27 cellular contexts compared by ENCODE assay signal in the genomic region with DNA sequence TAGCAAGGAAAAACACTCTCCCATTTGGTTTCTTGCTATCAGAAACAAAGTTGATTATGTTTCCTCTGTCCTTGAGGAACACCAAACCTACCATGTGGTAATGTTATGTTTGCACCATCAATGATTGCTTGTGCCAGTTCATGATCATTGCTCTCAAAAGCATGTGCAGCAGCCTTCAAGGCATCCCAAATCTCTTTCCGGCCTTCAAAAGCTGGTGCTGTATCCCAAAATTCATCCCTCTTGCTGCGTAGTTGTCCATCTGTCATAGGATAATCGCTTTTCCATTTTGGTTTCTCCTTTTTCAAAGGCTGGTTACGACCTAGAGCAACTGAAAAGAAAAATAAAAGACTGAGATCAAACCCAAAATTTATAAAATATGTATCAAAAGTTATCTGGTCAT. TPM values are rescaled to one million over a fixed set of nuclear protein-coding genes. Genes with fewer than 3 reads are reported as not detected.
"Had no signal": no experiment of that assay in that cellular context is flagged by ENCODE, and none has a peak within 500 bp of the region (broad histone marks: within the 10 kb centered on the region; RNA-seq: fewer than 3 reads in every experiment).

No MANE protein-coding gene starts in this region.

- H3K27me3 Mint-ChIP-seq: naive B cell had no signal

- H3K36me3 ChIP-seq: vagina had no signal

- H3K27me3 ChIP-seq: dorsolateral prefrontal cortex, neutrophil, sigmoid colon, suprapubic skin, thyroid gland, upper lobe of right lung, vagina had no signal

- DNase-seq: dorsolateral prefrontal cortex; effector CD8-positive, alpha-beta T cell; foreskin melanocyte; head of caudate nucleus; hippocampal formation; left colon; left ventricle myocardium superior; mesendoderm; naive B cell; posterior cingulate gyrus; sigmoid colon; stimulated activated CD4-positive, alpha-beta T cell treated with anti-CD3 and anti-CD28 coated beads, Interleukin-2, amount 100 ng/mL, for 24 hours; stimulated activated CD4-positive, alpha-beta T cell treated with anti-CD3 and anti-CD28 coated beads, Interleukin-4, amount 100 ng/mL, for 4 hours; stimulated activated naive CD8-positive, alpha-beta T cell treated with anti-CD3 and anti-CD28 coated beads, Interleukin-15, Interleukin-2, amounts not matched to agents 100 U/mL and 50 U/mL, for 24 hours; thyroid gland; upper lobe of right lung had no signal

- H3K9me3 Mint-ChIP-seq: naive B cell, nephron had no signal

- H3K4me3 Mint-ChIP-seq: naive B cell, nephron had no signal

- H3K4me3 ChIP-seq: coronary artery, dorsolateral prefrontal cortex, lung, sigmoid colon, skin epidermis, suprapubic skin, thyroid gland, upper lobe of right lung, vagina had no signal

- ATAC-seq: left colon; left ventricle myocardium superior; stimulated activated naive CD8-positive, alpha-beta T cell treated with anti-CD3 and anti-CD28 coated beads, Interleukin-15, Interleukin-2, amounts not matched to agents 100 U/mL and 50 U/mL, for 24 hours; upper lobe of right lung had no signal

- H3K4me1 ChIP-seq: thyroid gland, vagina had no signal

- H3K27ac ChIP-seq: coronary artery, neutrophil, sigmoid colon, skin epidermis, suprapubic skin, thyroid gland, upper lobe of right lung, vagina had no signal

- H3K9me3 ChIP-seq: neutrophil, sigmoid colon, suprapubic skin, thyroid gland, upper lobe of right lung, vagina had no signal

RNA-seq across cellular contexts. Expression of a gene that starts 40.1 kb away (rescaled TPM):
- total RNA-seq: dorsolateral prefrontal cortex, kidney epithelial cell, left colon, left ventricle myocardium superior, lung, osteoblast, pulmonary artery endothelial cell, sigmoid colon, suprapubic skin, thyroid gland, upper lobe of right lung, vagina had no signal
- polyA plus RNA-seq: esophagus, lung, sigmoid colon had no signal
